ENCODE assay signal across 30 cellular contexts in the genomic region with DNA sequence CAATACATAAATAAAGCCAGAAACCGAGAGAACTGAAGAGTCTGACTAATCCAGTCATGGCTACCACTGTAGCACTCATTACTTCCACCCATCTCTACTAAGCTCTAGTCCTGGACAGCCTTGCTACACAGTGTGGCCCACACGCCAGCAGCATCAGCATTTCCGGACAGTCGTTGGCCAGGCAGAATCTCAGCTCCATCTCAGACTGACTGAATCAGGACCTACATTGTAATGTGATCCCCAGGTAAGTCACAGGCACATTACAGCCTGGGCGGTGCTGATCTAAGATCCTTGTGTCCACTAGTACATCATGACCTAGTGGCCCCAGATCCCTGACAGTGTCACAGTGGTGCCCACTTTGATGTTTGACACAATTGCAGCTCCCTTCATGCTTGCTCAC.
"Had no signal": no experiment of that assay in that cellular context is flagged by ENCODE, and none has a peak within 500 bp of the region (broad histone marks: within the 10 kb centered on the region; RNA-seq: fewer than 3 reads in every experiment).

No MANE protein-coding gene starts in this region.

- DNase-seq: activated CD4-positive, alpha-beta T cell treated with anti-CD3 and anti-CD28 coated beads for 36 hours; activated CD4-positive, alpha-beta T cell treated with anti-CD3 and anti-CD28 coated beads, Interleukin-2, amount 10 ng/mL, durations not matched to agents 7 days and 5 days; activated CD4-positive, alpha-beta T cell treated with anti-CD3 and anti-CD28 coated beads, Interleukin-2, amount 50 U/mL, for 48 hours; activated CD8-positive, alpha-beta T cell treated with anti-CD3 and anti-CD28 coated beads, Interleukin-2, amount 10 ng/mL, durations not matched to agents 7 days and 5 days; activated gamma-delta T cell; activated naive CD4-positive, alpha-beta T cell treated with Interleukin-2 at 50 U/mL for 16 hours; activated naive CD8-positive, alpha-beta T cell treated with anti-CD3 and anti-CD28 coated beads, Interleukin-2, amount 10 ng/mL, durations not matched to agents 7 days and 5 days; activated T-cell treated with anti-CD3 and anti-CD28 coated beads, Interleukin-2, amount 50 U/mL, for 24 hours; amygdala; NCI-H1092 treated with DMSO at 0.1 percent for 48 hours; NCI-H1417; NCI-H1694; NCI-H1930; NCI-H2081 treated with DMSO at 0.1 percent for 48 hours; NCI-H345; NCI-H524 treated with DMSO at 0.1 percent for 48 hours; Peyer's patch; RPMI8226; SHP77 treated with DMSO at 0.1 percent for 48 hours; SK-N-SH had no signal

- H3K4me1 ChIP-seq: ascending aorta, Peyer's patch had no signal

- H3K4me2 ChIP-seq: SK-N-SH had no signal

- H3K4me3 Mint-ChIP-seq: activated CD4-positive, alpha-beta T cell treated with anti-CD3 and anti-CD28 coated beads for 36 hours; activated CD4-positive, alpha-beta T cell treated with anti-CD3 and anti-CD28 coated beads, Interleukin-2, amount 10 ng/mL, durations not matched to agents 7 days and 5 days; activated CD8-positive, alpha-beta T cell treated with anti-CD3 and anti-CD28 coated beads, Interleukin-2, amount 10 ng/mL, durations not matched to agents 7 days and 5 days; activated naive CD4-positive, alpha-beta T cell treated with anti-CD3 and anti-CD28 coated beads, Interleukin-2, amount 50 U/mL, for 24 hours; activated naive CD8-positive, alpha-beta T cell treated with anti-CD3 and anti-CD28 coated beads, Interleukin-2, amount 10 ng/mL, durations not matched to agents 7 days and 5 days; activated T-cell treated with anti-CD3 and anti-CD28 coated beads, Interleukin-2, amount 50 U/mL, for 24 hours; central memory CD8-positive, alpha-beta T cell; T-helper 1 cell treated with Interleukin-12 subunit alpha and Interleukin-12 subunit beta and Interleukin-4 antibody, amounts not matched to agents 30 μg/mL and 1 μg/mL, for 36 hours; T-helper 2 cell treated with Interferon-gamma antibody and Interleukin-4, amounts not matched to agents 5 μg/mL and 100 μg/mL, for 36 hours; WTC11 had no signal

- H3K36me3 Mint-ChIP-seq: activated naive CD4-positive, alpha-beta T cell treated with anti-CD3 and anti-CD28 coated beads, Interleukin-2, amount 50 U/mL, for 24 hours; activated naive CD8-positive, alpha-beta T cell treated with anti-CD3 and anti-CD28 coated beads, Interleukin-2, amount 10 ng/mL, durations not matched to agents 7 days and 5 days; WTC11 had no signal

- H3K4me3 ChIP-seq: ascending aorta, cardiac muscle cell, Peyer's patch, SJSA1 had no signal

- ATAC-seq: activated CD4-positive, alpha-beta T cell treated with anti-CD3 and anti-CD28 coated beads for 36 hours; activated CD4-positive, CD25-positive, alpha-beta regulatory T cell treated with anti-CD3 and anti-CD28 coated beads, Interleukin-2, amount 50 U/mL, for 24 hours; activated CD8-positive, alpha-beta T cell treated with anti-CD3 and anti-CD28 coated beads, Interleukin-2, amount 10 ng/mL, durations not matched to agents 7 days and 5 days; WTC11 had no signal

- H3K36me3 ChIP-seq: ascending aorta, cardiac muscle cell, Peyer's patch, SJSA1 had no signal

- H3K27ac ChIP-seq: ascending aorta, cardiac muscle cell, Peyer's patch, SJSA1 had no signal

- H3K9me3 Mint-ChIP-seq: activated CD4-positive, alpha-beta T cell treated with anti-CD3 and anti-CD28 coated beads, Interleukin-2, amount 10 ng/mL, durations not matched to agents 7 days and 5 days; activated naive CD8-positive, alpha-beta T cell treated with anti-CD3 and anti-CD28 coated beads, Interleukin-2, amount 10 ng/mL, durations not matched to agents 7 days and 5 days; activated T-helper 2 cell treated with anti-CD3 and anti-CD28 coated beads, Interferon-gamma antibody, Interleukin-2, Interleukin-4, amounts not matched to agents 10 μg/mL and 5 μg/mL and 100 μg/mL, durations not matched to agents 14 hours and 24 hours and 36 hours; T-helper 1 cell treated with Interleukin-12 subunit alpha and Interleukin-12 subunit beta and Interleukin-4 antibody, amounts not matched to agents 30 μg/mL and 1 μg/mL, for 36 hours; T-helper 2 cell treated with Interferon-gamma antibody and Interleukin-4, amounts not matched to agents 5 μg/mL and 100 μg/mL, for 36 hours had no signal

- H3K9me3 ChIP-seq: ascending aorta, Peyer's patch, SJSA1, SK-N-SH had no signal

- H3K9ac ChIP-seq: SK-N-SH had no signal

- H3K4me1 Mint-ChIP-seq: activated CD4-positive, alpha-beta T cell treated with anti-CD3 and anti-CD28 coated beads for 36 hours; activated CD4-positive, alpha-beta T cell treated with anti-CD3 and anti-CD28 coated beads, Interleukin-2, amount 10 ng/mL, durations not matched to agents 7 days and 5 days; activated naive CD4-positive, alpha-beta T cell treated with anti-CD3 and anti-CD28 coated beads, Interleukin-2, amount 50 U/mL, for 24 hours; central memory CD8-positive, alpha-beta T cell; WTC11 had no signal

- H3K27ac Mint-ChIP-seq: activated CD4-positive, alpha-beta T cell treated with anti-CD3 and anti-CD28 coated beads for 36 hours; activated CD4-positive, alpha-beta T cell treated with anti-CD3 and anti-CD28 coated beads, Interleukin-2, amount 10 ng/mL, durations not matched to agents 7 days and 5 days; activated CD8-positive, alpha-beta T cell treated with anti-CD3 and anti-CD28 coated beads, Interleukin-2, amount 10 ng/mL, durations not matched to agents 7 days and 5 days; activated naive CD4-positive, alpha-beta T cell treated with anti-CD3 and anti-CD28 coated beads, Interleukin-2, amount 50 U/mL, for 24 hours; activated naive CD8-positive, alpha-beta T cell treated with anti-CD3 and anti-CD28 coated beads, Interleukin-2, amount 10 ng/mL, durations not matched to agents 7 days and 5 days; activated T-cell treated with anti-CD3 and anti-CD28 coated beads, Interleukin-2, amount 50 U/mL, for 24 hours; activated T-helper 2 cell treated with anti-CD3 and anti-CD28 coated beads, Interferon-gamma antibody, Interleukin-2, Interleukin-4, amounts not matched to agents 10 μg/mL and 5 μg/mL and 100 μg/mL, durations not matched to agents 14 hours and 24 hours and 36 hours; T-helper 1 cell treated with Interleukin-12 subunit alpha and Interleukin-12 subunit beta and Interleukin-4 antibody, amounts not matched to agents 30 μg/mL and 1 μg/mL, for 36 hours; T-helper 2 cell treated with Interferon-gamma antibody and Interleukin-4, amounts not matched to agents 5 μg/mL and 100 μg/mL, for 36 hours; WTC11 had no signal

- H3K27me3 ChIP-seq: ascending aorta, cardiac muscle cell, Peyer's patch, SJSA1 had no signal
